In genomic region chr15:90560229-90560771, GRCh38 we compare ENCODE assay signal across 8 cellular contexts. TPM values are rescaled to one million over a fixed set of nuclear protein-coding genes. Genes with fewer than 3 reads are reported as not detected.
DNase-seq lines count a peak whose midpoint lies in the region; ATAC-seq and TF ChIP-seq lines count a peak whose summit lies in the region.

No MANE protein-coding gene starts in this region.

- H3K18ac ChIP-seq in IMR-90 (ENCODE audit: low read depth, low read length) = peak overlapping the region; percentile 40

- DNase-seq in IMR-90 = peak; percentile 96
- DNase-seq in MCF 10A (ENCODE audit: unreplicated experiment) = peak; percentile 93
- no peak for DNase-seq in left lung
- peak; percentile 79 for DNase-seq in testis
- DNase-seq in activated naive CD4-positive, alpha-beta T cell treated with anti-CD3 and anti-CD28 coated beads, Interleukin-2, amount 50 U/mL, for 72 hours (ENCODE audit: low spot score in 2 of 2) = no peak
- DNase-seq in activated T-cell treated with anti-CD3 and anti-CD28 coated beads, Interleukin-2, amount 50 U/mL, for 72 hours = no peak

- TF ChIP-seq RAD21 in IMR-90 (IDR thresholded peaks at IDR 0.05; ENCODE audit: low read length) = no peak

- no peak overlapping the region for H2AFZ ChIP-seq in IMR-90 (replicated peaks; ENCODE audit: low read length, poor library complexity)

- peaks cover 39% of the 10 kb centered on the region for H3K4me1 ChIP-seq in IMR-90 (ENCODE audit: control insufficient read depth, insufficient read depth, low read length)
- H3K4me1 ChIP-seq in left lung = peaks cover 37 to 68% of the 10 kb centered on the region in 2 donors
- peaks cover 72% of the 10 kb centered on the region for H3K4me1 ChIP-seq in testis

- peak overlapping the region; percentile 5 for H2AK9ac ChIP-seq in IMR-90 (replicated peaks; ENCODE audit: low read depth, low read length, poor library complexity)

- CTCF ChIA-PET in IMR-90 (lab: Yijun Ruan, JAX) = no interaction called here
- CTCF ChIA-PET in MCF 10A (lab: Yijun Ruan, JAX) = interaction anchor here (0.5 to 1.3 kb wide), 4 partner anchors 24 to 326 kb away, joined by 3 to 4 read pairs (median 3); no protein-coding TSS in a partner anchor

- H3K27me3 Mint-ChIP-seq in MCF 10A (ENCODE audit: insufficient read depth, unreplicated experiment) = no peaks in the 10 kb centered on the region
- H3K27me3 Mint-ChIP-seq in activated T-cell treated with anti-CD3 and anti-CD28 coated beads, Interleukin-2, amount 50 U/mL, for 72 hours (ENCODE audit: low read depth) = no peaks in the 10 kb centered on the region

- peaks cover 48% of the 10 kb centered on the region for H3K4me1 Mint-ChIP-seq in MCF 10A (ENCODE audit: insufficient read depth, unreplicated experiment)
- peaks cover 88% of the 10 kb centered on the region for H3K4me1 Mint-ChIP-seq in activated T-cell treated with anti-CD3 and anti-CD28 coated beads, Interleukin-2, amount 50 U/mL, for 72 hours (ENCODE audit: low read depth)

- peak overlapping the region; percentile 64 for H3K4ac ChIP-seq in IMR-90 (ENCODE audit: low read depth, low read length)

- H3K36me3 Mint-ChIP-seq in MCF 10A (ENCODE audit: insufficient read depth, unreplicated experiment) = peaks cover 10% of the 10 kb centered on the region
- H3K36me3 Mint-ChIP-seq in activated naive CD4-positive, alpha-beta T cell treated with anti-CD3 and anti-CD28 coated beads, Interleukin-2, amount 50 U/mL, for 72 hours = peaks cover 0 to 36% of the 10 kb centered on the region in 2 donors
- H3K36me3 Mint-ChIP-seq in activated T-cell treated with anti-CD3 and anti-CD28 coated beads, Interleukin-2, amount 50 U/mL, for 72 hours (ENCODE audit: insufficient read depth in 2 of 2) = peaks cover 1 to 14% of the 10 kb centered on the region in 2 donors

- TF ChIP-seq POLR2A in IMR-90 (IDR thresholded peaks at IDR 0.05; ENCODE audit: low read depth, low read length) = no peak
- no peak for TF ChIP-seq POLR2A in testis (IDR thresholded peaks at IDR 0.05)

- H3K9me1 ChIP-seq in IMR-90 (ENCODE audit: insufficient read depth, low read length) = peaks cover 25% of the 10 kb centered on the region

- H4K8ac ChIP-seq in IMR-90 (ENCODE audit: low read depth in 2 of 2, low read length in 2 of 2) = peak overlapping the region in 1 of 2 experiments; percentile 23; a peak in 2 of 4 replicates

- no peaks in the 10 kb centered on the region for H3K9me3 ChIP-seq in IMR-90 (ENCODE audit: control insufficient read depth, insufficient read depth, low read length)
- H3K9me3 ChIP-seq in left lung = no peaks in the 10 kb centered on the region
- no peaks in the 10 kb centered on the region for H3K9me3 ChIP-seq in testis

- H3K4me3 ChIP-seq in IMR-90 (ENCODE audit: insufficient read depth, low read depth, low read length) (no peak overlapping the region), left lung (no peak overlapping the region), testis (no peak overlapping the region)

- peak overlapping the region; percentile 15; the same call in 1 of the 2 replicates for H2AK5ac ChIP-seq in IMR-90 (ENCODE audit: low read depth, low read length)

- H2BK120ac ChIP-seq in IMR-90 (ENCODE audit: low read depth, low read length) = peak overlapping the region; percentile 7

- peak overlapping the region; percentile 10; the same call in 1 of the 2 replicates for H4K5ac ChIP-seq in IMR-90 (ENCODE audit: low read depth, low read length)

- peak overlapping the region; percentile 22; the same call in 1 of the 2 replicates for H3K14ac ChIP-seq in IMR-90 (replicated peaks; ENCODE audit: low read depth, low read length)

- in situ Hi-C loops in IMR-90 (cut with MboI; ENCODE audit: low sequenced_read_pairs) = no loop called here

- H3K9ac ChIP-seq in IMR-90 (ENCODE audit: low read depth, low read length) = no peak overlapping the region

- peaks cover 41 to 82% of the 10 kb centered on the region in 2 experiments for H3K79me1 ChIP-seq in IMR-90 (ENCODE audit: low read depth in 1 of 2, low read length in 2 of 2)

- peak overlapping the region; percentile 38 for H3K4me3 Mint-ChIP-seq in MCF 10A (ENCODE audit: unreplicated experiment)
- no peak overlapping the region for H3K4me3 Mint-ChIP-seq in activated T-cell treated with anti-CD3 and anti-CD28 coated beads, Interleukin-2, amount 50 U/mL, for 72 hours

- H3K27ac ChIP-seq in IMR-90 (ENCODE audit: insufficient read depth, low read length) (peak overlapping the region; percentile 98; the same call in 1 of the 2 replicates), left lung (peak overlapping the region in 1 of 2 donors; percentile 46), testis (peak overlapping the region; percentile 78 to 86)

- no TSS peak for BruUV-seq in IMR-90 (replicated peaks; lab: Mats Ljungman, UMichigan)
- no TSS peak for BruUV-seq in MCF 10A (replicated peaks; lab: Mats Ljungman, UMichigan)

- H3K23ac ChIP-seq in IMR-90 (ENCODE audit: low read depth, low read length) = 0 out of 2 replicates have a peak overlapping the region, but pooled peaks have one; percentile 39

- TF ChIP-seq CTCF in IMR-90 (conservative IDR thresholded peaks at IDR 0.05; ENCODE audit: low read depth, low read length) (no peak), MCF 10A (IDR thresholded peaks at IDR 0.05; ENCODE audit: unreplicated experiment) (no peak), left lung (IDR thresholded peaks at IDR 0.05) (no peak), testis (IDR thresholded peaks at IDR 0.05) (no peak)

- H3K9me3 Mint-ChIP-seq in MCF 10A (ENCODE audit: unreplicated experiment) = no peaks in the 10 kb centered on the region
- no peaks in the 10 kb centered on the region for H3K9me3 Mint-ChIP-seq in activated naive CD4-positive, alpha-beta T cell treated with anti-CD3 and anti-CD28 coated beads, Interleukin-2, amount 50 U/mL, for 72 hours
- no peaks in the 10 kb centered on the region for H3K9me3 Mint-ChIP-seq in activated T-cell treated with anti-CD3 and anti-CD28 coated beads, Interleukin-2, amount 50 U/mL, for 72 hours

- H4K20me1 ChIP-seq in IMR-90 (ENCODE audit: insufficient read depth, low read length) = peaks cover 32% of the 10 kb centered on the region

- H4K91ac ChIP-seq in IMR-90 (ENCODE audit: insufficient read depth, low read depth, low read length) = peak overlapping the region; percentile 36

- H3K4me2 ChIP-seq in IMR-90 (ENCODE audit: low read depth, low read length) = peak overlapping the region; percentile 6

- intact Hi-C loops in IMR-90 (cut with micrococcal nuclease) = no loop called here
- intact Hi-C loops in MCF 10A (cut with micrococcal nuclease) = no loop called here
- intact Hi-C loops in left lung (cut with DNase I) = no loop called here
- intact Hi-C loops in testis (cut with DNase I; ENCODE audit: low total_unique reads) = no loop called here

- no peaks in the 10 kb centered on the region for H3K27me3 ChIP-seq in IMR-90 (ENCODE audit: control insufficient read depth, insufficient read depth, low read length)
- no peaks in the 10 kb centered on the region for H3K27me3 ChIP-seq in left lung
- H3K27me3 ChIP-seq in testis = no peaks in the 10 kb centered on the region

- POLR2A ChIA-PET in IMR-90 (lab: Charles Lee; ENCODE audit: unreplicated experiment) = no interaction called here
- POLR2A ChIA-PET in MCF 10A (lab: Yijun Ruan, JAX) = interaction anchor here (0.6 to 3.6 kb wide), 11 partner anchors 9 to 487 kb away, joined by 3 to 35 read pairs (median 3); no protein-coding TSS in a partner anchor

- dilution Hi-C loops in IMR-90 (cut with HindIII; ENCODE audit: low sequenced_read_pairs, unreplicated experiment) = no loop called here

- H3K56ac ChIP-seq in IMR-90 (ENCODE audit: extremely low read depth, insufficient read depth, low read length) = no peak overlapping the region

- H2BK15ac ChIP-seq in IMR-90 (ENCODE audit: low read depth, low read length) = peak overlapping the region; percentile 59; the same call in 1 of the 3 replicates

- 16% methylated on average over 3 of the region's 7 CpGs; no CpG with 5 or more reads in 1 of the 2 experiments for WGBS in IMR-90 (ENCODE audit: extremely low coverage in 2 of 2, insufficient read length in 1 of 2), 2 experiments
- WGBS in testis, 2 donors = 28 to 29% methylated on average over 7 of the region's 7 CpGs

- H3K36me3 ChIP-seq in IMR-90 (ENCODE audit: control insufficient read depth, insufficient read depth, low read length) (0 out of 2 replicates have a peak, but pooled peaks cover 2% of the 10 kb centered on the region), left lung (no peaks in the 10 kb centered on the region), testis (ENCODE audit: low read depth, missing control alignments) (no peaks in the 10 kb centered on the region)

- H2BK20ac ChIP-seq in IMR-90 (ENCODE audit: low read depth, low read length) = peak overlapping the region; percentile 8

- peak overlapping the region; percentile 93 for H2BK5ac ChIP-seq in IMR-90 (ENCODE audit: low read depth, low read length, poor library complexity, severe bottlenecking)

- H3K27ac Mint-ChIP-seq in MCF 10A (ENCODE audit: low read depth, unreplicated experiment) = peak overlapping the region; percentile 75
- H3K27ac Mint-ChIP-seq in activated naive CD4-positive, alpha-beta T cell treated with anti-CD3 and anti-CD28 coated beads, Interleukin-2, amount 50 U/mL, for 72 hours = no peak overlapping the region
- no peak overlapping the region for H3K27ac Mint-ChIP-seq in activated T-cell treated with anti-CD3 and anti-CD28 coated beads, Interleukin-2, amount 50 U/mL, for 72 hours

- ATAC-seq in IMR-90 (ENCODE audit: low read depth) (peak; percentile 81), left lung (peak; percentile 22), GM21619 (IDR thresholded peaks at IDR 0.05; ENCODE audit: unreplicated experiment) (no peak), HG03097 (IDR thresholded peaks at IDR 0.05; ENCODE audit: low FRiP score, unreplicated experiment) (no peak)
- no peak for ATAC-seq in activated naive CD4-positive, alpha-beta T cell treated with anti-CD3 and anti-CD28 coated beads, Interleukin-2, amount 50 U/mL, for 72 hours
- ATAC-seq in activated T-cell treated with anti-CD3 and anti-CD28 coated beads, Interleukin-2, amount 50 U/mL, for 72 hours (replicated peaks in 1 of 2) = no peak

TF ChIP-seq in IMR-90, 13 proteins besides CTCF, POLR2A, EP300 and RAD21 (continues in another document):
- TF ChIP-seq CEBPB (IDR thresholded peaks at IDR 0.05; ENCODE audit: low read depth, low read length) (peak; percentile 53), BHLHE40 (IDR thresholded peaks at IDR 0.05; ENCODE audit: low read depth, low read length) (no peak)

RNA-seq across cellular contexts. Expression of gene CRTC3, which starts 30.6 kb away (rescaled TPM):
- total RNA-seq in IMR-90 (2012; rRNA removed) (4.7 and 6.7 TPM in 2 replicates), MCF 10A (2022) (22.6 and 25.9 TPM in 2 replicates), left lung (10 to 100 TPM; 33.0 to 36.4 TPM), testis (100 to 1,000 TPM; 105 to 125 TPM)
- polyA plus RNA-seq in IMR-90 (2012; rRNA removed) (14.8 and 17.3 TPM in 2 replicates), testis (ENCODE audit: insufficient read depth, low read depth, low replicate concordance) (47.1 TPM)
- 7.9 and 10.2 TPM in 2 replicates for polyA plus RNA-seq in IMR-90 (2012; cell fraction: cytosol; rRNA removed)
- polyA plus RNA-seq in IMR-90 (2012; cell fraction: nucleus; rRNA removed; ENCODE audit: low replicate concordance) = 34.6 and 47.3 TPM in 2 replicates
- total RNA-seq in activated naive CD4-positive, alpha-beta T cell treated with anti-CD3 and anti-CD28 coated beads, Interleukin-2, amount 50 U/mL, for 72 hours = 10 to 100 TPM; 41.8 to 58.1 TPM
- total RNA-seq in activated T-cell treated with anti-CD3 and anti-CD28 coated beads, Interleukin-2, amount 50 U/mL, for 72 hours = 10 to 100 TPM; 73.2 to 77.3 TPM

Comparison
In these comparisons a context has a peak if more than half of its experiments do, and no peak if none do; other contexts are left out.
1. ATAC-seq: peak in IMR-90 (single experiment) and left lung (single experiment); none in GM21619 (single experiment), activated naive CD4-positive, alpha-beta T cell treated with anti-CD3 and anti-CD28 coated beads, Interleukin-2, amount 50 U/mL, for 72 hours (0 of 2), HG03097 (single experiment) and activated T-cell treated with anti-CD3 and anti-CD28 coated beads, Interleukin-2, amount 50 U/mL, for 72 hours (0 of 2).
2. DNase-seq: peak in IMR-90 (single experiment), MCF 10A (single experiment) and testis (single experiment); none in left lung (0 of 2), activated naive CD4-positive, alpha-beta T cell treated with anti-CD3 and anti-CD28 coated beads, Interleukin-2, amount 50 U/mL, for 72 hours (0 of 2) and activated T-cell treated with anti-CD3 and anti-CD28 coated beads, Interleukin-2, amount 50 U/mL, for 72 hours (0 of 2).